Comparison of ENCODE assay signal across 10 cellular contexts in genomic region chr17:77288115-77288619, GRCh38.
A peak's percentile ranks its signal among the peaks of the same experiment; 100 is the strongest.
DNase-seq lines count a peak whose midpoint lies in the region; ATAC-seq and TF ChIP-seq lines count a peak whose summit lies in the region.
"Had no signal": no experiment of that assay in that cellular context is flagged by ENCODE, and none has a peak within 500 bp of the region (broad histone marks: within the 10 kb centered on the region; RNA-seq: fewer than 3 reads in every experiment).

No MANE protein-coding gene starts in this region.

- CTCF ChIA-PET in activated naive CD4-positive, alpha-beta T cell treated with anti-CD3 and anti-CD28 coated beads, Interleukin-2, amount 10 ng/mL, durations not matched to agents 7 days and 5 days (lab: Charles Lee): no interaction called here

- ATAC-seq in right cardiac atrium: peak; percentile 0 to 2

- H3K4me3 Mint-ChIP-seq in activated naive CD4-positive, alpha-beta T cell treated with anti-CD3 and anti-CD28 coated beads, Interleukin-2, amount 10 ng/mL, durations not matched to agents 7 days and 5 days: no peak overlapping the region

- no peaks in the 10 kb centered on the region for H3K9me3 ChIP-seq in SJSA1 (replicated peaks)
- H3K9me3 ChIP-seq in right cardiac atrium (ENCODE audit: control insufficient read depth, low read length): no peaks in the 10 kb centered on the region
- H3K9me3 ChIP-seq in ovary: no peaks in the 10 kb centered on the region

- H3K4me1 ChIP-seq in SJSA1 (replicated peaks): peaks cover 49% of the 10 kb centered on the region
- H3K4me1 ChIP-seq in right cardiac atrium (ENCODE audit: control insufficient read depth, insufficient read depth, low read length): peaks cover 13% of the 10 kb centered on the region
- H3K4me1 ChIP-seq in ovary (ENCODE audit: insufficient read depth): peaks cover 10% of the 10 kb centered on the region

- H3K36me3 ChIP-seq in SJSA1: no peaks in the 10 kb centered on the region
- H3K36me3 ChIP-seq in ovary: no peaks in the 10 kb centered on the region

- H3K9me3 Mint-ChIP-seq in activated naive CD4-positive, alpha-beta T cell treated with anti-CD3 and anti-CD28 coated beads, Interleukin-2, amount 10 ng/mL, durations not matched to agents 7 days and 5 days: no peaks in the 10 kb centered on the region

- TF ChIP-seq EP300 in ovary (IDR thresholded peaks at IDR 0.05): no peak

- H3K4me1 Mint-ChIP-seq in activated naive CD4-positive, alpha-beta T cell treated with anti-CD3 and anti-CD28 coated beads, Interleukin-2, amount 10 ng/mL, durations not matched to agents 7 days and 5 days: peaks cover 4% of the 10 kb centered on the region

- DNase-seq in DMS153 treated with DMSO at 0.1 percent for 48 hours (lab: John Stamatoyannopoulos, UW; ENCODE audit: unreplicated experiment) (peak; percentile 25), SJSA1 (ENCODE audit: low read depth in 1 of 2, low spot score in 2 of 2) (peak in 1 of 2 experiments; percentile 57), right cardiac atrium (no peak), retinal pigment epithelial cell (ENCODE audit: low read depth) (no peak), ovary (no peak), AML-193 (lab: John Stamatoyannopoulos, UW) (no peak)
- no peak for DNase-seq in activated CD4-positive, alpha-beta T cell treated with anti-CD3 and anti-CD28 coated beads, Interleukin-2, amount 50 U/mL, for 48 hours
- DNase-seq in activated naive CD4-positive, alpha-beta T cell treated with anti-CD3 and anti-CD28 coated beads, Interleukin-2, amount 10 ng/mL, durations not matched to agents 7 days and 5 days: no peak
- DNase-seq: NCI-H1048, RPMI8226 had no signal

- H3K27me3 Mint-ChIP-seq in activated naive CD4-positive, alpha-beta T cell treated with anti-CD3 and anti-CD28 coated beads, Interleukin-2, amount 10 ng/mL, durations not matched to agents 7 days and 5 days: peaks cover 44% of the 10 kb centered on the region

- H3K36me3 Mint-ChIP-seq in activated naive CD4-positive, alpha-beta T cell treated with anti-CD3 and anti-CD28 coated beads, Interleukin-2, amount 10 ng/mL, durations not matched to agents 7 days and 5 days: no peaks in the 10 kb centered on the region

- H3K27me3 ChIP-seq in SJSA1 (replicated peaks): no peaks in the 10 kb centered on the region
- no peaks in the 10 kb centered on the region for H3K27me3 ChIP-seq in right cardiac atrium (ENCODE audit: control insufficient read depth, insufficient read depth)
- H3K27me3 ChIP-seq in ovary: no peaks in the 10 kb centered on the region

- TF ChIP-seq POLR2A in ovary (IDR thresholded peaks at IDR 0.05): no peak

- WGBS in right cardiac atrium: 92% methylated on average over 17 of the region's 17 CpGs
- WGBS in ovary, 3 donors: 90 to 93% (median 90%) methylated on average over 17 of the region's 17 CpGs

- intact Hi-C loops in right cardiac atrium (cut with DNase I) (no loop called here), ovary (cut with DNase I) (no loop called here)

- H3K4me3 ChIP-seq in SJSA1 (no peak overlapping the region), right cardiac atrium (ENCODE audit: low read length) (no peak overlapping the region), retinal pigment epithelial cell (ENCODE audit: low read length) (peak overlapping the region; percentile 29), ovary (no peak overlapping the region)

- peak overlapping the region; percentile 62 for H3K27ac ChIP-seq in SJSA1
- peak overlapping the region; percentile 92 for H3K27ac ChIP-seq in right cardiac atrium (ENCODE audit: low read length)
- H3K27ac ChIP-seq in ovary: no peak overlapping the region

- TF ChIP-seq CTCF in retinal pigment epithelial cell (conservative IDR thresholded peaks at IDR 0.05; ENCODE audit: low read depth, low read length): no peak
- no peak for TF ChIP-seq CTCF in ovary (IDR thresholded peaks at IDR 0.05)

- H3K27ac Mint-ChIP-seq in activated naive CD4-positive, alpha-beta T cell treated with anti-CD3 and anti-CD28 coated beads, Interleukin-2, amount 10 ng/mL, durations not matched to agents 7 days and 5 days: no peak overlapping the region

Comparison
In these comparisons a context has a peak if more than half of its experiments do, and no peak if none do; other contexts are left out.
1. H3K27ac ChIP-seq: peak in SJSA1 (single experiment) and right cardiac atrium (single experiment); none in ovary (0 of 2).